Comparison of ENCODE assay signal across 1 cellular context in the genomic region with DNA sequence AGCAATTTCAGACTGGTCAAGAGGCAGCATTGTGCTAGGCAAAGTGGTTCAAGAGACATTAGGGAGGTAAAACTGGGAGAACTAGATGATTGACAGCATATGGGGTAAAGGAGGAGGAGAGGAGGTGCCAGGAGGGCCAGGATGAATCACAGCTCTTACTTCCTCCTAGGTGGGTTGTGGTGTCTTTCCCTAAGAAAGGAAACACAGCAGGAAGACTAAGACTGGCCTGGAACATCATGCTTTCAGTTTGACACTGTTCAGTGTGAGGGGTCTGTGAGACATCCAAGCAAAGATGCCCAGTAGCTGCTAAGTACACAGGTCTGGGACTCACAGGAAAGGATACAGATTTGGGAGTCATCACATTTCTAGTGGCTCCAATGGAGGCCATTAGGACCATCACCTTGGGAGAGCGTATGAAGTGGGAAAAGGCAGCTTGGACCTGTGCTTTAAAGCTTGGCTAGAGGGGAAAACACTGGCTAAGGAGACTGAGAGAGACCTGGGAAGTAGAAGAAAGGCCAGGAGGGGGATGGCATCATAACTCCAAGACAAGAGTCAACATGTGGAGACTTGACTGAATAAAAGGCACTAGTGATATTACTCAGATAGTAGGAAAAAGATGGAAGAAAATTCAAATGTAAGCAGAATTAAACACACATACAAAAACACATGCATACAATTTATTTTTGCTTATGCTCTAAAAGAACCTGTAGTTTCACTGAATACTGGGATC.
A peak's percentile ranks its signal among the peaks of the same experiment; 100 is the strongest.
TF ChIP-seq lines count a peak whose summit lies in the region.

No MANE protein-coding gene starts in this region.

TF ChIP-seq in GM12878, 131 proteins besides CTCF, POLR2A, EP300 and RAD21 (continued from another document):
- TF ChIP-seq, protein P1, sequence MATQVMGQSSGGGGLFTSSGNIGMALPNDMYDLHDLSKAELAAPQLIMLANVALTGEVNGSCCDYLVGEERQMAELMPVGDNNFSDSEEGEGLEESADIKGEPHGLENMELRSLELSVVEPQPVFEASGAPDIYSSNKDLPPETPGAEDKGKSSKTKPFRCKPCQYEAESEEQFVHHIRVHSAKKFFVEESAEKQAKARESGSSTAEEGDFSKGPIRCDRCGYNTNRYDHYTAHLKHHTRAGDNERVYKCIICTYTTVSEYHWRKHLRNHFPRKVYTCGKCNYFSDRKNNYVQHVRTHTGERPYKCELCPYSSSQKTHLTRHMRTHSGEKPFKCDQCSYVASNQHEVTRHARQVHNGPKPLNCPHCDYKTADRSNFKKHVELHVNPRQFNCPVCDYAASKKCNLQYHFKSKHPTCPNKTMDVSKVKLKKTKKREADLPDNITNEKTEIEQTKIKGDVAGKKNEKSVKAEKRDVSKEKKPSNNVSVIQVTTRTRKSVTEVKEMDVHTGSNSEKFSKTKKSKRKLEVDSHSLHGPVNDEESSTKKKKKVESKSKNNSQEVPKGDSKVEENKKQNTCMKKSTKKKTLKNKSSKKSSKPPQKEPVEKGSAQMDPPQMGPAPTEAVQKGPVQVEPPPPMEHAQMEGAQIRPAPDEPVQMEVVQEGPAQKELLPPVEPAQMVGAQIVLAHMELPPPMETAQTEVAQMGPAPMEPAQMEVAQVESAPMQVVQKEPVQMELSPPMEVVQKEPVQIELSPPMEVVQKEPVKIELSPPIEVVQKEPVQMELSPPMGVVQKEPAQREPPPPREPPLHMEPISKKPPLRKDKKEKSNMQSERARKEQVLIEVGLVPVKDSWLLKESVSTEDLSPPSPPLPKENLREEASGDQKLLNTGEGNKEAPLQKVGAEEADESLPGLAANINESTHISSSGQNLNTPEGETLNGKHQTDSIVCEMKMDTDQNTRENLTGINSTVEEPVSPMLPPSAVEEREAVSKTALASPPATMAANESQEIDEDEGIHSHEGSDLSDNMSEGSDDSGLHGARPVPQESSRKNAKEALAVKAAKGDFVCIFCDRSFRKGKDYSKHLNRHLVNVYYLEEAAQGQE (IDR thresholded peaks at IDR 0.05; ENCODE audit: low read depth, low read length): no peak
- TF ChIP-seq MEF2B (IDR thresholded peaks at IDR 0.05; ENCODE audit: partially characterized antibody, poor library complexity, severe bottlenecking): no peak
- TF ChIP-seq SUZ12 (IDR thresholded peaks at IDR 0.05; ENCODE audit: unreplicated experiment): no peak
- TF ChIP-seq DPF2 (IDR thresholded peaks at IDR 0.05): 0 out of 2 replicates have a peak, but pooled peaks have one; percentile 49
- TF ChIP-seq ZNF217 (IDR thresholded peaks at IDR 0.05): no peak
- peak; percentile 87 for TF ChIP-seq IKZF1 (conservative IDR thresholded peaks at IDR 0.05)
- no peak for TF ChIP-seq ZNF24 (IDR thresholded peaks at IDR 0.05)
- TF ChIP-seq, protein P2, sequence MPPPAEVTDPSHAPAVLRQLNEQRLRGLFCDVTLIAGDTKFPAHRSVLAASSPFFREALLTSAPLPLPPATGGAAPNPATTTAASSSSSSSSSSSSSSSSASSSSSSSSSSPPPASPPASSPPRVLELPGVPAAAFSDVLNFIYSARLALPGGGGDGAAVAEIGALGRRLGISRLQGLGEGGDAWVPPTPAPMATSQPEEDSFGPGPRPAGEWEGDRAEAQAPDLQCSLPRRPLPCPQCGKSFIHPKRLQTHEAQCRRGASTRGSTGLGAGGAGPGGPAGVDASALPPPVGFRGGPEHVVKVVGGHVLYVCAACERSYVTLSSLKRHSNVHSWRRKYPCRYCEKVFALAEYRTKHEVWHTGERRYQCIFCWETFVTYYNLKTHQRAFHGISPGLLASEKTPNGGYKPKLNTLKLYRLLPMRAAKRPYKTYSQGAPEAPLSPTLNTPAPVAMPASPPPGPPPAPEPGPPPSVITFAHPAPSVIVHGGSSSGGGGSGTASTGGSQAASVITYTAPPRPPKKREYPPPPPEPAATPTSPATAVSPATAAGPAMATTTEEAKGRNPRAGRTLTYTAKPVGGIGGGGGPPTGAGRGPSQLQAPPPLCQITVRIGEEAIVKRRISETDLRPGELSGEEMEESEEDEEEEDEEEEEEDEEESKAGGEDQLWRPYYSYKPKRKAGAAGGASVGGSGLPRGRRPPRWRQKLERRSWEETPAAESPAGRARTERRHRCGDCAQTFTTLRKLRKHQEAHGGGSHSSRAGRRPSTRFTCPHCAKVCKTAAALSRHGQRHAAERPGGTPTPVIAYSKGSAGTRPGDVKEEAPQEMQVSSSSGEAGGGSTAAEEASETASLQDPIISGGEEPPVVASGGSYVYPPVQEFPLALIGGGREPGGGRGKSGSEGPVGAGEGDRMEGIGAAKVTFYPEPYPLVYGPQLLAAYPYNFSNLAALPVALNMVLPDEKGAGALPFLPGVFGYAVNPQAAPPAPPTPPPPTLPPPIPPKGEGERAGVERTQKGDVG (CRISPR knock-in tag; IDR thresholded peaks at IDR 0.05): no peak
- TF ChIP-seq YY1 (IDR thresholded peaks at IDR 0.05; ENCODE audit: low read depth, low read length): no peak
- TF ChIP-seq, protein P3, sequence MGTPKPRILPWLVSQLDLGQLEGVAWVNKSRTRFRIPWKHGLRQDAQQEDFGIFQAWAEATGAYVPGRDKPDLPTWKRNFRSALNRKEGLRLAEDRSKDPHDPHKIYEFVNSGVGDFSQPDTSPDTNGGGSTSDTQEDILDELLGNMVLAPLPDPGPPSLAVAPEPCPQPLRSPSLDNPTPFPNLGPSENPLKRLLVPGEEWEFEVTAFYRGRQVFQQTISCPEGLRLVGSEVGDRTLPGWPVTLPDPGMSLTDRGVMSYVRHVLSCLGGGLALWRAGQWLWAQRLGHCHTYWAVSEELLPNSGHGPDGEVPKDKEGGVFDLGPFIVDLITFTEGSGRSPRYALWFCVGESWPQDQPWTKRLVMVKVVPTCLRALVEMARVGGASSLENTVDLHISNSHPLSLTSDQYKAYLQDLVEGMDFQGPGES (IDR thresholded peaks at IDR 0.05): no peak
- TF ChIP-seq CBX3 (IDR thresholded peaks at IDR 0.05; ENCODE audit: borderline replicate concordance, low read depth): no peak
- no peak for TF ChIP-seq SMAD1 (IDR thresholded peaks at IDR 0.05; ENCODE audit: low read depth, partially characterized antibody)
